Comparison of ENCODE assay signal across 1 cellular context in genomic region chr17:43053008-43053407, GRCh38. TPM values are rescaled to one million over a fixed set of nuclear protein-coding genes. Genes with fewer than 3 reads are reported as not detected.
"Had no signal": no experiment of that assay in that cellular context is flagged by ENCODE, and none has a peak within 500 bp of the region (broad histone marks: within the 10 kb centered on the region; RNA-seq: fewer than 3 reads in every experiment).

No MANE protein-coding gene starts in this region.

RNA-seq across cellular contexts. Expression of gene RND2, which starts 28.0 kb away (rescaled TPM):
- total RNA-seq: natural killer cell treated with Interleukin-12 subunit alpha and Interleukin-12 subunit beta and Interleukin-15 and Interleukin-18, amount 100 ng/mL, for 72 hours had no signal
